Comparison of ENCODE assay signal across 16 cellular contexts in the genomic region with DNA sequence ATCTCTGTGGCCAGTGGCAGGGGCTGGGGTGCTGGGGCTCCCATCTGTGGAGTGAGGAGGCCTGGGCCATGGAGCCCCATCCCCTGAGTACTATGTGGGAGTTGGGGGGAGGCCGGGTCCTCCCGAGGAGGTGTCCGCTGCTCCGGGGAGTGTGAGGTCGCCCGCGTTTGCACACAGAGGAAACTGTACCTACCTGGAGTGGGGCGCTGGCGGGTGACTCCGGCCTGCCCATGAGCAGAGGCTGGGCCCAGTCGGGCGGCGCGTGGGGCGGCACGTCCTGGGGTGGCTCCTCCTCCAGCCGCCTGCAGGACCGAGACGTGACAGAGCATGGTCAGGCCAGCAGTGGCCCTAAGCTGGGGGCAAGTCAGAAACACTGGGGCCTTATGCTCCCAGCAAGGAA. TPM values are rescaled to one million over a fixed set of nuclear protein-coding genes. Genes with fewer than 3 reads are reported as not detected.
DNase-seq lines count a peak whose midpoint lies in the region; ATAC-seq and TF ChIP-seq lines count a peak whose summit lies in the region.
"Had no signal": no experiment of that assay in that cellular context is flagged by ENCODE, and none has a peak within 500 bp of the region (broad histone marks: within the 10 kb centered on the region; RNA-seq: fewer than 3 reads in every experiment).

No MANE protein-coding gene starts in this region.

- no peaks in the 10 kb centered on the region for H3K36me3 ChIP-seq in BLaER1

- peaks cover 24% of the 10 kb centered on the region for H3K27me3 Mint-ChIP-seq in dendritic cell treated with granulocyte-macrophage colony-stimulating factor and Interleukin-4, amounts not matched to agents 40 ng/mL and 50 ng/mL, for 4 days
- H3K27me3 Mint-ChIP-seq: CD4-positive, CD25-positive, alpha-beta regulatory T cell had no signal

- no peak overlapping the region for H3K4me3 Mint-ChIP-seq in dendritic cell treated with granulocyte-macrophage colony-stimulating factor and Interleukin-4, amounts not matched to agents 40 ng/mL and 50 ng/mL, for 4 days
- H3K4me3 Mint-ChIP-seq in stimulated activated effector memory CD8-positive, alpha-beta T cell treated with anti-CD3 and anti-CD28 coated beads, Interleukin-12 subunit alpha, Interleukin-12 subunit beta, amount 100 ng/mL, for 72 hours = no peak overlapping the region
- H3K4me3 Mint-ChIP-seq: CD4-positive, CD25-positive, alpha-beta regulatory T cell; H9 had no signal

- ATAC-seq in stimulated activated effector memory CD8-positive, alpha-beta T cell treated with anti-CD3 and anti-CD28 coated beads, Interleukin-12 subunit alpha, Interleukin-12 subunit beta, amount 100 ng/mL, for 72 hours = no peak
- no peak for ATAC-seq in HG02970 (IDR thresholded peaks at IDR 0.05; ENCODE audit: low FRiP score, unreplicated experiment)

- no peak for TF ChIP-seq CTCF in dorsolateral prefrontal cortex (IDR thresholded peaks at IDR 0.05 in 54 of 56, conservative IDR thresholded peaks at IDR 0.05 in 2 of 56; ENCODE audit: low read depth in 1 of 56, partially characterized antibody in 56 of 56)

- H3K9me3 Mint-ChIP-seq in dendritic cell treated with granulocyte-macrophage colony-stimulating factor and Interleukin-4, amounts not matched to agents 40 ng/mL and 50 ng/mL, for 4 days = no peaks in the 10 kb centered on the region
- no peaks in the 10 kb centered on the region for H3K9me3 Mint-ChIP-seq in stimulated activated effector memory CD8-positive, alpha-beta T cell treated with anti-CD3 and anti-CD28 coated beads, Interleukin-12 subunit alpha, Interleukin-12 subunit beta, amount 100 ng/mL, for 72 hours
- H3K9me3 Mint-ChIP-seq: CD4-positive, CD25-positive, alpha-beta regulatory T cell; H9 had no signal

- DNase-seq in DMS53 (lab: John Stamatoyannopoulos, UW) = peak; percentile 31
- DNase-seq in DMS53 treated with DMSO at 0.1 percent for 48 hours (lab: John Stamatoyannopoulos, UW; ENCODE audit: unreplicated experiment) = no peak
- no peak for DNase-seq in stimulated activated effector memory CD8-positive, alpha-beta T cell treated with anti-CD3 and anti-CD28 coated beads, Interleukin-12 subunit alpha, Interleukin-12 subunit beta, amount 100 ng/mL, for 72 hours (ENCODE audit: low spot score in 2 of 2)
- DNase-seq in stimulated activated CD4-positive, alpha-beta T cell treated with anti-CD3 and anti-CD28 coated beads, Interleukin-1b, Interleukin-23, amount 100 ng/mL, for 48 hours = no peak
- no peak for DNase-seq in dorsolateral prefrontal cortex
- DNase-seq: CD4-positive, CD25-positive, alpha-beta regulatory T cell; DND-41; GDM1; GOT3; H9 had no signal

- H3K9me3 ChIP-seq in BLaER1 = no peaks in the 10 kb centered on the region

- H3K4me1 Mint-ChIP-seq in dendritic cell treated with granulocyte-macrophage colony-stimulating factor and Interleukin-4, amounts not matched to agents 40 ng/mL and 50 ng/mL, for 4 days (ENCODE audit: low read depth) = peaks cover 35% of the 10 kb centered on the region
- peaks cover 27% of the 10 kb centered on the region for H3K4me1 Mint-ChIP-seq in stimulated activated effector memory CD8-positive, alpha-beta T cell treated with anti-CD3 and anti-CD28 coated beads, Interleukin-12 subunit alpha, Interleukin-12 subunit beta, amount 100 ng/mL, for 72 hours
- H3K4me1 Mint-ChIP-seq: H9 had no signal

- H3K9ac ChIP-seq in BLaER1 = no peak overlapping the region

- H3K27me3 ChIP-seq in BLaER1 = no peaks in the 10 kb centered on the region
- H3K27me3 ChIP-seq in dorsolateral prefrontal cortex = no peaks in the 10 kb centered on the region

- no peaks in the 10 kb centered on the region for H4K20me1 ChIP-seq in BLaER1

- 0 out of 2 replicates have a peak overlapping the region, but pooled peaks have one; percentile 6 for H3K27ac ChIP-seq in BLaER1
- no peak overlapping the region for H3K27ac ChIP-seq in dorsolateral prefrontal cortex
- H3K27ac ChIP-seq: 22Rv1 had no signal

- H3K36me3 Mint-ChIP-seq in dendritic cell treated with granulocyte-macrophage colony-stimulating factor and Interleukin-4, amounts not matched to agents 40 ng/mL and 50 ng/mL, for 4 days (ENCODE audit: low read depth) = no peaks in the 10 kb centered on the region
- no peaks in the 10 kb centered on the region for H3K36me3 Mint-ChIP-seq in stimulated activated effector memory CD8-positive, alpha-beta T cell treated with anti-CD3 and anti-CD28 coated beads, Interleukin-12 subunit alpha, Interleukin-12 subunit beta, amount 100 ng/mL, for 72 hours
- H3K36me3 Mint-ChIP-seq: CD4-positive, CD25-positive, alpha-beta regulatory T cell had no signal

- H3K4me2 ChIP-seq in BLaER1 = peak overlapping the region; percentile 73

- intact Hi-C loops in dendritic cell treated with granulocyte-macrophage colony-stimulating factor and Interleukin-4, amounts not matched to agents 40 ng/mL and 50 ng/mL, for 4 days (cut with micrococcal nuclease) = loop anchor here (5.0 kb wide), 1 partner anchor 58 kb away; the partner anchor contains the start of genes APBA3 and MRPL54
- intact Hi-C loops in dorsolateral prefrontal cortex (cut with DNase I) = loop anchor here in 1 of 2 donors (10.0 kb wide), 1 partner anchor 155 kb away; no protein-coding TSS in a partner anchor

- H3K4me1 ChIP-seq in BLaER1 = peaks cover 61% of the 10 kb centered on the region

- H3K4me3 ChIP-seq in BLaER1 = no peak overlapping the region
- no peak overlapping the region for H3K4me3 ChIP-seq in dorsolateral prefrontal cortex

- peak overlapping the region; percentile 76 for H3K27ac Mint-ChIP-seq in dendritic cell treated with granulocyte-macrophage colony-stimulating factor and Interleukin-4, amounts not matched to agents 40 ng/mL and 50 ng/mL, for 4 days
- peak overlapping the region; percentile 29 for H3K27ac Mint-ChIP-seq in stimulated activated effector memory CD8-positive, alpha-beta T cell treated with anti-CD3 and anti-CD28 coated beads, Interleukin-12 subunit alpha, Interleukin-12 subunit beta, amount 100 ng/mL, for 72 hours
- H3K27ac Mint-ChIP-seq: H9 had no signal

RNA-seq across cellular contexts. Expression of gene MATK, which starts 33.8 kb away (rescaled TPM):
- total RNA-seq in dorsolateral prefrontal cortex = 10 to 100 TPM; 16.3 to 77.5 (median 53.2) TPM
- total RNA-seq: HT1080 had no signal

RNA-seq across cellular contexts. Expression of gene RAX2, which starts 48.0 kb away (rescaled TPM):
- total RNA-seq in dorsolateral prefrontal cortex = 1 to 10 TPM in 5 of 120 experiments, under 1 TPM in 30, not detected in 85; 0.16 to 2.6 (median 0.31) TPM
- total RNA-seq: A673; CD4-positive, CD25-positive, alpha-beta regulatory T cell; H9; HT1080 had no signal

RNA-seq across cellular contexts. Expression of gene ZFR2, which starts 48.8 kb away (rescaled TPM):
- total RNA-seq in dorsolateral prefrontal cortex = 10 to 100 TPM; 10.4 to 56.0 (median 28.2) TPM
- total RNA-seq: CD4-positive, CD25-positive, alpha-beta regulatory T cell; HT1080 had no signal

RNA-seq across cellular contexts. Expression of gene MRPL54, which starts 57.5 kb away (rescaled TPM):
- total RNA-seq in dorsolateral prefrontal cortex = 10 to 100 TPM; 21.6 to 65.1 (median 45.6) TPM

RNA-seq across cellular contexts. Expression of gene APBA3, which starts 58.5 kb away (rescaled TPM):
- 10 to 100 TPM; 12.2 to 49.7 (median 26.9) TPM for total RNA-seq in dorsolateral prefrontal cortex
